Comparison of ENCODE assay signal across 10 cellular contexts in the genomic region with DNA sequence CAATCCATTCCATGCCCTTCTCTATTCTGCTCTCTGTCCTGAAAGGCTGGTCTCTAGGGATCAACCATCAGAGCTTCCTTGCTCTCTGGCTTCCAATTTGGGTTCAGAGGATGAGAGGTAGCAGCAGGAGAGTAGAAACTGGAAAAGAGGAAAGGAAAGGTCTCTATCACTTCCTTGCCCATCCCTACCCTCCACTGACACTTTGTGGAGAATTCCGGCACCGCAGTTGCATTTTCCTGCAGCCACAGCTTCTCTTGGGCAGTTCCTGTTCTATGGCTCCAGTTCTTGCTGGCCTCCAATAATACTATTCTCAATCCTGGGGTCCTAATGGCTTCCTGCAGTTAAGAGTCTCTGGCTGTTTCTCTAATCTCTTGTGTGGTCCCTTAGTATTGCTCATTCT. TPM values are rescaled to one million over a fixed set of nuclear protein-coding genes. Genes with fewer than 3 reads are reported as not detected.
A peak's percentile ranks its signal among the peaks of the same experiment; 100 is the strongest.
DNase-seq lines count a peak whose midpoint lies in the region; ATAC-seq and TF ChIP-seq lines count a peak whose summit lies in the region.
"Had no signal": no experiment of that assay in that cellular context is flagged by ENCODE, and none has a peak within 500 bp of the region (broad histone marks: within the 10 kb centered on the region; RNA-seq: fewer than 3 reads in every experiment).

No MANE protein-coding gene starts in this region.

- H3K4me1 ChIP-seq in mucosa of descending colon (ENCODE audit: low read depth), result no peaks in the 10 kb centered on the region

- no peaks in the 10 kb centered on the region for H3K36me3 ChIP-seq in mucosa of descending colon (ENCODE audit: low read depth)

- no peak for ATAC-seq in mucosa of descending colon
- ATAC-seq in GM18907 (IDR thresholded peaks at IDR 0.05; ENCODE audit: unreplicated experiment), result no peak

- peak; percentile 21 for DNase-seq in EL
- peak; percentile 77 for DNase-seq in NCI-H69 (lab: John Stamatoyannopoulos, UW)
- peak; percentile 44 for DNase-seq in epithelial cell of esophagus (ENCODE audit: low read depth)
- peak in 1 of 3 donors; percentile 62 for DNase-seq in mucosa of descending colon
- no peak for DNase-seq in T-helper 1 cell
- no peak for DNase-seq in NCI-H2029 (lab: John Stamatoyannopoulos, UW)
- DNase-seq in type B pancreatic cell (ENCODE audit: extremely low spot score, unreplicated experiment), result no peak
- DNase-seq: cortex of kidney, NCI-H1092 treated with DMSO at 0.1 percent for 48 hours had no signal

- H3K27me3 Mint-ChIP-seq in type B pancreatic cell, result peaks cover 3% of the 10 kb centered on the region

- no peak overlapping the region for H3K4me3 Mint-ChIP-seq in type B pancreatic cell

- no peaks in the 10 kb centered on the region for H3K9me3 ChIP-seq in mucosa of descending colon

- no peaks in the 10 kb centered on the region for H3K36me3 Mint-ChIP-seq in type B pancreatic cell

- no peak overlapping the region for H3K27ac Mint-ChIP-seq in type B pancreatic cell

- H3K4me3 ChIP-seq in epithelial cell of esophagus (ENCODE audit: low read length), result no peak overlapping the region
- H3K4me3 ChIP-seq in mucosa of descending colon, result no peak overlapping the region

- H3K4me1 Mint-ChIP-seq in type B pancreatic cell (ENCODE audit: unreplicated experiment), result no peaks in the 10 kb centered on the region

- TF ChIP-seq CTCF in epithelial cell of esophagus (IDR thresholded peaks at IDR 0.05; ENCODE audit: insufficient read depth, low read depth, low read length, missing control alignments), result peak; percentile 63
- TF ChIP-seq CTCF in mucosa of descending colon (IDR thresholded peaks at IDR 0.05), result peak; percentile 27
- TF ChIP-seq CTCF in type B pancreatic cell (conservative IDR thresholded peaks at IDR 0.05), result no peak

- no peaks in the 10 kb centered on the region for H3K9me3 Mint-ChIP-seq in type B pancreatic cell

- intact Hi-C loops in mucosa of descending colon (cut with DNase I, micrococcal nuclease), result no loop called here

RNA-seq across cellular contexts. Expression of a gene that starts 13.3 kb away (rescaled TPM):
- total RNA-seq in mucosa of descending colon, result 10 to 100 TPM; 20.3 to 30.8 (median 29.4) TPM
- total RNA-seq in type B pancreatic cell (ENCODE audit: low replicate concordance), result 34.3 and 35.5 TPM in 2 replicates

RNA-seq across cellular contexts. Expression of a gene that starts 15.5 kb away (rescaled TPM):
- total RNA-seq in mucosa of descending colon (10 to 100 TPM; 32.5 to 77.5 (median 69.8) TPM), type B pancreatic cell (ENCODE audit: low replicate concordance) (29.3 and 42.7 TPM in 2 replicates)

RNA-seq across cellular contexts. Expression of a gene that starts 47.3 kb away (rescaled TPM):
- total RNA-seq in mucosa of descending colon, result under 1 TPM in 2 of 3 donors, not detected in 1; 0.28 to 0.29 TPM
- 0.24 TPM in 1 of 2 replicates, not detected in the other for total RNA-seq in type B pancreatic cell (ENCODE audit: low replicate concordance)

Comparison
In these comparisons a context has a peak if more than half of its experiments do, and no peak if none do; other contexts are left out.
1. DNase-seq: peak in EL (single experiment), NCI-H69 (single experiment) and epithelial cell of esophagus (single experiment); none in T-helper 1 cell (0 of 5), NCI-H2029 (single experiment) and type B pancreatic cell (single experiment).